In the genomic region with DNA sequence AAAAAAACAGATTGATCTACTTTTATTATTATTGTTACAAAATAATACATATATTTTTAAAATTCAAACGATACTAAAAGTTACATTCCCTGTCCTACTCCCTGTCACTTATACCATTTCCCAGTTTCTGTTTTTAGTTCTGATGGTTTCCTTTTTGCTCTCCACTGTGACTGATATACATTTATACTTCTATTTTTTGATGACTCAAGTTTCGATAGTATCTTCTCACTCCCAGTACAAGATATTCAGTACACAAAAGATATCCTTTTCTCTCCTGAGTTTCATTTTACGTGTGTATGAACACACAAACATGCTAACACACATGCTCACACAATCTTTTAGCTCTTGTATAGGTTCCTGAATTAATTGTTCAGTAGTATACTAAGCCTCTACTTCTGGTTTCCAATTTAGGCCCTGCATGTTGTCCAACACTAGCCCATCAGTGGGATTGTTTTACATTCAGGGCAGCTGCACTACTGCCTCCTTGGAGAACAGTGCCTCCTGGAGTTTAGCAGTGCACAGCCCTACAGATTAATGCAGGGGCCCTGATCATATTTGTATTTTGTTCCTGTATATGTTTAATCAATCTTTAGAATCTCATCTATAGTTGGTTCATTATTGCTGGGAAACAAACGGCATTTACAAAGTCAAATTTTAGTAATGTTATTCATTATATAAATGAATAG, we compare ENCODE assay signal across 12 cellular contexts.
DNase-seq lines count a peak whose midpoint lies in the region; ATAC-seq, FAIRE-seq and TF ChIP-seq lines count a peak whose summit lies in the region.
"Had no signal": no experiment of that assay in that cellular context is flagged by ENCODE, and none has a peak within 500 bp of the region (broad histone marks: within the 10 kb centered on the region; RNA-seq: fewer than 3 reads in every experiment).

No MANE protein-coding gene starts in this region.

- H3K4ac ChIP-seq in IMR-90 (ENCODE audit: low read depth, low read length) = no peak overlapping the region

- dilution Hi-C loops in IMR-90 (cut with HindIII; ENCODE audit: low sequenced_read_pairs, unreplicated experiment) = no loop called here

- H3K79me1 ChIP-seq in IMR-90 (ENCODE audit: low read depth in 1 of 2, low read length in 2 of 2) = no peaks in the 10 kb centered on the region; a peak in 1 of 4 replicates

- peaks cover 4% of the 10 kb centered on the region for H3K4me1 Mint-ChIP-seq in neural progenitor cell

- H2BK15ac ChIP-seq in IMR-90 (ENCODE audit: low read depth, low read length) = peak overlapping the region; percentile 65; the same call in 1 of the 3 replicates

- WGBS in IMR-90 (ENCODE audit: extremely low coverage in 2 of 2, insufficient read length in 1 of 2), 2 experiments = no CpG with 5 or more reads among the region's 4 CpGs

- H3K4me1 ChIP-seq in IMR-90 (ENCODE audit: control insufficient read depth, insufficient read depth, low read length) = peaks cover 11% of the 10 kb centered on the region
- no peaks in the 10 kb centered on the region for H3K4me1 ChIP-seq in neural progenitor cell

- H3K14ac ChIP-seq in IMR-90 (replicated peaks; ENCODE audit: low read depth, low read length) = no peak overlapping the region

- H3K27ac Mint-ChIP-seq in neural progenitor cell = no peak overlapping the region

- TF ChIP-seq POLR2A in IMR-90 (IDR thresholded peaks at IDR 0.05; ENCODE audit: low read depth, low read length) = no peak

- H3K79me2 ChIP-seq in neural progenitor cell (ENCODE audit: low read depth) = no peaks in the 10 kb centered on the region

- H3K9me3 Mint-ChIP-seq in neural progenitor cell = peaks cover 2% of the 10 kb centered on the region

- H3K27ac ChIP-seq in IMR-90 (ENCODE audit: insufficient read depth, low read length) (no peak overlapping the region), neural progenitor cell (no peak overlapping the region)
- H3K27ac ChIP-seq: ovary had no signal

- H2BK5ac ChIP-seq in IMR-90 (ENCODE audit: low read depth, low read length, poor library complexity, severe bottlenecking) = peak overlapping the region; percentile 78

- CTCF ChIA-PET in IMR-90 (lab: Yijun Ruan, JAX) = no interaction called here

- no peak overlapping the region for H2AK5ac ChIP-seq in IMR-90 (ENCODE audit: low read depth, low read length)

- FAIRE-seq in bronchial epithelial cell (lab: Jason Lieb, UNC) = no peak
- no peak for FAIRE-seq in RCC 7860 (lab: Jason Lieb, UNC)

- H3K23ac ChIP-seq in IMR-90 (ENCODE audit: low read depth, low read length) = no peak overlapping the region

- no peak overlapping the region for H3K56ac ChIP-seq in IMR-90 (ENCODE audit: extremely low read depth, insufficient read depth, low read length)

- H3K4me3 ChIP-seq in IMR-90 (ENCODE audit: insufficient read depth, low read depth, low read length) (no peak overlapping the region), bronchial epithelial cell (ENCODE audit: low read depth, low read length) (no peak overlapping the region), neural progenitor cell (no peak overlapping the region)
- H3K4me3 ChIP-seq: ovary had no signal

- no peaks in the 10 kb centered on the region for H3K9me3 ChIP-seq in IMR-90 (ENCODE audit: control insufficient read depth, insufficient read depth, low read length)
- H3K9me3 ChIP-seq in neural progenitor cell (ENCODE audit: low read depth) = no peaks in the 10 kb centered on the region
- H3K9me3 ChIP-seq: ovary had no signal

- H3K9ac ChIP-seq in IMR-90 (ENCODE audit: low read depth, low read length) (no peak overlapping the region), neural progenitor cell (no peak overlapping the region)

- TF ChIP-seq RAD21 in IMR-90 (IDR thresholded peaks at IDR 0.05; ENCODE audit: low read length) = no peak

- peak overlapping the region; percentile 49; the same call in 1 of the 2 replicates for H4K5ac ChIP-seq in IMR-90 (ENCODE audit: low read depth, low read length)

- POLR2A ChIA-PET in IMR-90 (lab: Charles Lee; ENCODE audit: unreplicated experiment) = no interaction called here

- H2BK20ac ChIP-seq in IMR-90 (ENCODE audit: low read depth, low read length) = no peak overlapping the region

- DNase-seq in GM13977 (ENCODE audit: low spot score) = no peak
- no peak for DNase-seq in IMR-90
- peak; percentile 18 for DNase-seq in bronchial epithelial cell (ENCODE audit: low read depth)
- no peak for DNase-seq in neural progenitor cell (ENCODE audit: low spot score)
- DNase-seq in RCC 7860 (ENCODE audit: low spot score) = no peak
- DNase-seq in germinal center (ENCODE audit: low spot score) = no peak
- no peak for DNase-seq in EL
- no peak for DNase-seq in activated CD8-positive, alpha-beta memory T cell treated with anti-CD3 and anti-CD28 coated beads, Interleukin-2, amount 50 U/mL, for 48 hours
- DNase-seq: cerebellar nuclear complex, NCI-H1436 treated with DMSO at 0.1 percent for 48 hours, ovary, SHP77 had no signal

- H2AFZ ChIP-seq in IMR-90 (replicated peaks; ENCODE audit: low read length, poor library complexity) (no peak overlapping the region), neural progenitor cell (replicated peaks) (no peak overlapping the region)

- no peak overlapping the region for H2BK120ac ChIP-seq in IMR-90 (ENCODE audit: low read depth, low read length)

- intact Hi-C loops in IMR-90 (cut with micrococcal nuclease) = loop anchor here (2.0 kb wide), 1 partner anchor 83 kb away; no protein-coding TSS in a partner anchor

- H4K91ac ChIP-seq in IMR-90 (ENCODE audit: insufficient read depth, low read depth, low read length) = no peak overlapping the region

- H3K27me3 Mint-ChIP-seq in neural progenitor cell (ENCODE audit: insufficient read depth, low read depth) = no peaks in the 10 kb centered on the region

- H4K20me1 ChIP-seq in IMR-90 (ENCODE audit: insufficient read depth, low read length) = no peaks in the 10 kb centered on the region
- H4K20me1 ChIP-seq in neural progenitor cell (ENCODE audit: low read depth) = no peaks in the 10 kb centered on the region

- in situ Hi-C loops in GM13977 (cut with MboI; ENCODE audit: low pct_unique_long_range_greater_than_20kb, low sequenced_read_pairs, unreplicated experiment) = no loop called here
- in situ Hi-C loops in IMR-90 (cut with MboI; ENCODE audit: low sequenced_read_pairs) = no loop called here

- no peak overlapping the region; a peak in 2 of 4 replicates for H4K8ac ChIP-seq in IMR-90 (ENCODE audit: low read depth in 2 of 2, low read length in 2 of 2)

- H3K36me3 ChIP-seq in IMR-90 (ENCODE audit: control insufficient read depth, insufficient read depth, low read length) (no peaks in the 10 kb centered on the region), bronchial epithelial cell (ENCODE audit: control insufficient read depth, insufficient read depth, low read length) (no peaks in the 10 kb centered on the region), neural progenitor cell (no peaks in the 10 kb centered on the region)
- H3K36me3 ChIP-seq: ovary had no signal

- ATAC-seq in IMR-90 (ENCODE audit: low read depth) = 0 out of 2 replicates have a peak, but pooled peaks have one; percentile 42

- BruUV-seq in IMR-90 (replicated peaks; lab: Mats Ljungman, UMichigan) = no TSS peak

- H3K4me3 Mint-ChIP-seq in neural progenitor cell = no peak overlapping the region

- H2AK9ac ChIP-seq in IMR-90 (replicated peaks; ENCODE audit: low read depth, low read length, poor library complexity) = no peak overlapping the region

- H3F3A ChIP-seq in neural progenitor cell (ENCODE audit: low read depth) = no peaks in the 10 kb centered on the region

- peak overlapping the region; percentile 72; the same call in 1 of the 2 replicates for H3K18ac ChIP-seq in IMR-90 (ENCODE audit: low read depth, low read length)

- no peaks in the 10 kb centered on the region for H3K36me3 Mint-ChIP-seq in neural progenitor cell

- H3K27me3 ChIP-seq in IMR-90 (ENCODE audit: control insufficient read depth, insufficient read depth, low read length) = no peaks in the 10 kb centered on the region
- H3K27me3 ChIP-seq in bronchial epithelial cell (ENCODE audit: control insufficient read depth, insufficient read depth, low read length) = no peaks in the 10 kb centered on the region
- no peaks in the 10 kb centered on the region for H3K27me3 ChIP-seq in neural progenitor cell
- H3K27me3 ChIP-seq: ovary had no signal

- H3K4me2 ChIP-seq in IMR-90 (ENCODE audit: low read depth, low read length) (no peak overlapping the region), neural progenitor cell (no peak overlapping the region)

- peaks cover 4% of the 10 kb centered on the region; the same call in 1 of the 2 replicates for H3K9me1 ChIP-seq in IMR-90 (ENCODE audit: insufficient read depth, low read length)

- TF ChIP-seq CTCF in GM13977 (IDR thresholded peaks at IDR 0.05; ENCODE audit: extremely low read depth, insufficient read depth, missing control alignments) (peak; percentile 9), IMR-90 (conservative IDR thresholded peaks at IDR 0.05; ENCODE audit: low read depth, low read length) (no peak; the same call in 1 of the 2 replicates), bronchial epithelial cell (IDR thresholded peaks at IDR 0.05; ENCODE audit: insufficient read depth, low read length, severe bottlenecking) (peak; percentile 25), neural progenitor cell (IDR thresholded peaks at IDR 0.05) (peak; percentile 24)

TF ChIP-seq in IMR-90, 13 proteins besides CTCF, POLR2A, EP300 and RAD21:
- TF ChIP-seq FOS (IDR thresholded peaks at IDR 0.05; ENCODE audit: low read depth, low read length) (no peak), SMC3 (IDR thresholded peaks at IDR 0.05; ENCODE audit: low read depth, low read length) (peak; percentile 23; the same call in 1 of the 2 replicates)
